1 cellular context compared by ENCODE assay signal in genomic region chrX:113675278-113675677, GRCh38.
TF ChIP-seq lines count a peak whose summit lies in the region.

No MANE protein-coding gene starts in this region.

TF ChIP-seq in H1, 55 proteins besides CTCF, POLR2A, EP300 and RAD21:
- TF ChIP-seq CTBP2 (IDR thresholded peaks at IDR 0.05; ENCODE audit: borderline replicate concordance, insufficient read depth, insufficient read length, low read length) (no peak), USF2 (IDR thresholded peaks at IDR 0.05; ENCODE audit: low read length) (no peak), GTF2F1 (IDR thresholded peaks at IDR 0.05; ENCODE audit: borderline replicate concordance, low read depth, low read length) (no peak), HDAC6 (IDR thresholded peaks at IDR 0.05; ENCODE audit: low read depth, low read length) (no peak), KDM5A (IDR thresholded peaks at IDR 0.05; ENCODE audit: low read length) (no peak), ZNF274 (IDR thresholded peaks at IDR 0.05; ENCODE audit: borderline replicate concordance, extremely low read depth, low read length) (no peak), RXRA (IDR thresholded peaks at IDR 0.05; ENCODE audit: insufficient read depth, low read depth, low read length) (no peak), BRCA1 (IDR thresholded peaks at IDR 0.05; ENCODE audit: low read depth, low read length) (no peak), MAX (IDR thresholded peaks at IDR 0.05) (no peak), CBX8 (IDR thresholded peaks at IDR 0.05; ENCODE audit: borderline replicate concordance, low read depth, low read length) (no peak), YY1 (IDR thresholded peaks at IDR 0.05; ENCODE audit: low read depth, low read length) (no peak), SP1 (IDR thresholded peaks at IDR 0.05; ENCODE audit: low read depth, low read length) (no peak), SIX5 (IDR thresholded peaks at IDR 0.05; ENCODE audit: low read depth, low read length) (no peak), SP2 (IDR thresholded peaks at IDR 0.05; ENCODE audit: low read length) (no peak), EZH2 (IDR thresholded peaks at IDR 0.05; ENCODE audit: low read depth, low read length, severe bottlenecking) (no peak), RBBP5 (IDR thresholded peaks at IDR 0.05; ENCODE audit: borderline replicate concordance, low read depth, low read length) (no peak), TAF7 (optimal IDR thresholded peaks at IDR 0.05; ENCODE audit: borderline replicate concordance, low read depth, low read length) (no peak)
